In the genomic region with DNA sequence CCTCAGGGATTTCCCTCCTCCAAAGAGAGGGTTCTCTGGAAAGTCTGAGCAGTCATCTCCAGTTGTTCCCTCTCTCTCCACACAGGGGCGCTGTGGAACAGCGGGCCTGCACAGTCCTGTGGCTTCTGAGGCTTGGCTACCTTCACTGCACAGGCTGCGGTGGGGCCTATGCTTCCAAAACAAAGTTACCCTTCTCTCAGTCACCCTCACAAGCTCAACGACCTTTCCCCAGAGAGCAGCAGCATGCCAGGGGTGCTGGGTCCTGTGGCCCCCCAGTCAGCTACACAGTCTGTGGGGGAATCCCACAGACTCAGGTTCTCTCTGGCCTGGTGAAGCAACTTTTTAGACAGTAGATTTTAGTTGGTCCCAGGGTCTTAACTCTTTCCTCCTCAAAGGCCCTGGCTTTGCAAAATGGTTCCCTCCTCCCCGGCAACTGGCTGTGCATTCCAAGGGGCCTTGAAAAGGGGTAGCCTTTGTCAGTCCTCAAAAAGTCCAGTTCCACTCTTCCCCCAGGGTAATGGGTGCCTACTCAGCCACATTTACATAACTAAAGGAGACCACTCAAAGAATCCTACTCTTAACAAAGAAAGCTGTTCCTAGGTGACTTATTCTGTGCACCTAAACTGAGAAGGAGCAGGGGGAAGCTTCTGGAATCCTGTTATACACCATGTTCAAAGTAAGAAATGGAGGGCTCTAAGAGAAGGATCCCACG, we compare ENCODE assay signal across 11 cellular contexts. TPM values are rescaled to one million over a fixed set of nuclear protein-coding genes. Genes with fewer than 3 reads are reported as not detected.
DNase-seq lines count a peak whose midpoint lies in the region; ATAC-seq and TF ChIP-seq lines count a peak whose summit lies in the region.
"Had no signal": no experiment of that assay in that cellular context is flagged by ENCODE, and none has a peak within 500 bp of the region (broad histone marks: within the 10 kb centered on the region; RNA-seq: fewer than 3 reads in every experiment).

No MANE protein-coding gene starts in this region.

- no peak overlapping the region for H3K4me3 ChIP-seq in GM12865 (ENCODE audit: low read depth, low read length)
- no peak overlapping the region for H3K4me3 ChIP-seq in Peyer's patch

- TF ChIP-seq CTCF in 22Rv1 (IDR thresholded peaks at IDR 0.05): peak; percentile 59
- TF ChIP-seq CTCF in GM12865 (IDR thresholded peaks at IDR 0.05; ENCODE audit: insufficient read depth, low read depth, low read length, missing control alignments): peak; percentile 47
- peak in 4 of 6 experiments; percentile 27 to 80 (median 64) for TF ChIP-seq CTCF in Peyer's patch (IDR thresholded peaks at IDR 0.05)
- peak; percentile 57 for TF ChIP-seq CTCF in foreskin keratinocyte (conservative IDR thresholded peaks at IDR 0.05)

- H3K27ac ChIP-seq in 22Rv1 (no peak overlapping the region), Peyer's patch (peak overlapping the region in 3 of 4 donors; percentile 47 to 91 (median 89)), foreskin keratinocyte (no peak overlapping the region)

- no peak for ATAC-seq in foreskin keratinocyte
- ATAC-seq in HG02852 (IDR thresholded peaks at IDR 0.05; ENCODE audit: unreplicated experiment): no peak

- H3K9me3 ChIP-seq in Peyer's patch: no peaks in the 10 kb centered on the region

- TF ChIP-seq POLR2A in Peyer's patch (IDR thresholded peaks at IDR 0.05): no peak

- H3K4me1 ChIP-seq in Peyer's patch (peaks cover 0 to 24% (median 5%) of the 10 kb centered on the region in 4 donors), foreskin keratinocyte (no peaks in the 10 kb centered on the region)

- DNase-seq in GM12865 (ENCODE audit: low read depth) (no peak), Peyer's patch (peak in 1 of 3 donors; percentile 66), foreskin keratinocyte (no peak), C1 segment of cervical spinal cord (lab: John Stamatoyannopoulos, UW) (no peak), GF-D8 (lab: John Stamatoyannopoulos, UW) (no peak)
- DNase-seq in activated effector memory CD4-positive, alpha-beta T cell treated with Interleukin-2 at 50 U/mL for 16 hours: no peak
- DNase-seq: activated CD4-positive, CD25-positive, alpha-beta regulatory T cell; Caco-2 had no signal

- H3K27me3 ChIP-seq in Peyer's patch: no peaks in the 10 kb centered on the region
- no peaks in the 10 kb centered on the region for H3K27me3 ChIP-seq in foreskin keratinocyte

- no peaks in the 10 kb centered on the region for H3K36me3 ChIP-seq in Peyer's patch

RNA-seq across cellular contexts. Expression of a gene that starts 14.9 kb away (rescaled TPM):
- total RNA-seq in Peyer's patch: 100 to 1,000 TPM in 2 of 4 donors, 10 to 100 TPM in 1, 1 to 10 TPM in 1; 9.9 to 154 (median 90.3) TPM
- total RNA-seq in foreskin keratinocyte: 0.07 and 0.10 TPM in 2 replicates
- polyA plus RNA-seq in foreskin keratinocyte: 0.07 and 0.08 TPM in 2 replicates
- total RNA-seq: myocyte had no signal

RNA-seq across cellular contexts. Expression of a gene that starts 53.8 kb away (rescaled TPM):
- 100 to 1,000 TPM in 3 of 4 donors, 10 to 100 TPM in 1; 80.7 to 661 (median 153) TPM for total RNA-seq in Peyer's patch
- total RNA-seq in foreskin keratinocyte: 474 and 700 TPM in 2 replicates
- polyA plus RNA-seq in foreskin keratinocyte: 414 and 535 TPM in 2 replicates

Comparison
In these comparisons a context has a peak if more than half of its experiments do, and no peak if none do; other contexts are left out.
1. H3K27ac ChIP-seq: peak in Peyer's patch (3 of 4); none in 22Rv1 (single experiment) and foreskin keratinocyte (single experiment).
2. Peak in every context shown above with its lines, with median percentiles within 50 percentile points of each other: CTCF ChIP-seq.